ENCODE assay signal across 11 cellular contexts in the genomic region with DNA sequence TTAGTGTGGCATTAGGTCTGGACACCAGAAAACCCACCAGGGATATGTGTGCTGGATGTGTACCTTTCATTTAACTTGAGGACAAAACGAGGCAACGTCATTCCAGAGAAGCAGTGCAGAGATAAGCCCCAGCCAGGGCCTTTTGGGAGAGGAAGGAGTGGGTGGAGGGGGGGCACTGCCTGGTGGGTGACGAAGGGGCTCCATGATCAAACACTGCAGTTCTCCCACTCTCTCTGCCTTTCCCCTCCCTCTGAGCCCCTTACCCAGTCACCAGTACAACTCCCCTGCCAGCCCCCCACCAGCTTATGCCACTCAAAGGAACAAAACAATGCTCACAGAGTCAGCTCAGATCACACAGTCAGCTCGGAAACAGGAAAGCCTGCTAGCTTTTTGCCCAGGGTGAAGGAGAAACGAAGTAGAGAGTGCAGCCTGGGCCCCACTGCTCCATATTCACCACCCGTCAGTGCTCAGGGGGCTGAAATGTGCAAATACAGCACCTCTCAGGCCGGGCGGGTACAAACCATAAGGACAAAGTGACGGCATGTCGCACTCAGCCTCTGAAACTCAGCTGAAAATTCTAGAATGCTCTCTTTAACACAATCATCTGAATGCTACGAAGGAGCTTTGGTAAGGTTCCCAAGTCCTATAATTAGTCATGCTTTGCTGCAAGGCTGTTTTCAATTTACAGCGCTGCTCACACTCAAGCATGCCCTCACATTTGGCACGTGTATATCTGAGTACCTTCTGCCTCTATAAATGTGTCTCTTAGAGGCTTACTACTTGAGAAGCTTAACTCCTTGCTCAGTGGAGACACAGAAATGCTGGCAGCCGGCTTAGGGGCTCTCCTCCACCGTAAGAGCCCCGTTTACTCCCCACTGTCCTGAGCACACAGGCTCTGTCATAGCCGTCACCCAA.
A peak's percentile ranks its signal among the peaks of the same experiment; 100 is the strongest.
DNase-seq lines count a peak whose midpoint lies in the region; ATAC-seq and TF ChIP-seq lines count a peak whose summit lies in the region.
"Had no signal": no experiment of that assay in that cellular context is flagged by ENCODE, and none has a peak within 500 bp of the region (broad histone marks: within the 10 kb centered on the region; RNA-seq: fewer than 3 reads in every experiment).

No MANE protein-coding gene starts in this region.

- no peak overlapping the region for H3K4me3 ChIP-seq in PC-3 (ENCODE audit: low read length)

- no peak overlapping the region for H3K9ac ChIP-seq in PC-3 (ENCODE audit: low read length)

- no peaks in the 10 kb centered on the region for H3K36me3 ChIP-seq in PC-3 (ENCODE audit: low read depth, low read length)

- peaks cover 3% of the 10 kb centered on the region for H3K27me3 Mint-ChIP-seq in activated naive CD8-positive, alpha-beta T cell treated with anti-CD3 and anti-CD28 coated beads, Interleukin-2, amount 50 U/mL, for 24 hours

- H3K27ac ChIP-seq in substantia nigra (ENCODE audit: low read depth, low read length, poor library complexity, severe bottlenecking) (peak overlapping the region; percentile 38), PC-3 (ENCODE audit: low read length) (no peak overlapping the region)

- peak; percentile 23 for DNase-seq in activated CD4-positive, alpha-beta T cell treated with anti-CD3 and anti-CD28 coated beads for 48 hours
- DNase-seq in activated CD4-positive, alpha-beta T cell treated with anti-CD3 and anti-CD28 coated beads for 1 hour: no peak
- DNase-seq in activated naive CD8-positive, alpha-beta T cell treated with anti-CD3 and anti-CD28 coated beads, Interleukin-2, amount 50 U/mL, for 24 hours: peak; percentile 12
- DNase-seq in inferior parietal cortex (ENCODE audit: extremely low spot score) (peak; percentile 25), substantia nigra (lab: John Stamatoyannopoulos, UW) (no peak), NCI-H2107 treated with DMSO at 0.1 percent for 48 hours (lab: John Stamatoyannopoulos, UW; ENCODE audit: unreplicated experiment) (no peak), PC-3 (no peak)
- DNase-seq: ACHN; activated CD4-positive, CD25-positive, alpha-beta regulatory T cell treated with anti-CD3 and anti-CD28 coated beads, Interleukin-2, amount 50 U/mL, for 72 hours; NCI-H510A treated with DMSO at 0.1 percent for 48 hours had no signal

- no peak overlapping the region for H3K4me2 ChIP-seq in PC-3 (ENCODE audit: low read length)

- H3K9me2 ChIP-seq in PC-3 (replicated peaks; ENCODE audit: low read length): no peaks in the 10 kb centered on the region

- peak; percentile 22 for ATAC-seq in activated naive CD8-positive, alpha-beta T cell treated with anti-CD3 and anti-CD28 coated beads, Interleukin-2, amount 50 U/mL, for 24 hours
- no peak for ATAC-seq in GM18517 (IDR thresholded peaks at IDR 0.05; ENCODE audit: unreplicated experiment)
- no peak for ATAC-seq in PC-3

- no peak overlapping the region for H2AFZ ChIP-seq in PC-3 (ENCODE audit: low read length)

- H3K27ac Mint-ChIP-seq in activated naive CD8-positive, alpha-beta T cell treated with anti-CD3 and anti-CD28 coated beads, Interleukin-2, amount 50 U/mL, for 24 hours: peak overlapping the region; percentile 32

- peaks cover 22% of the 10 kb centered on the region for H3K4me1 Mint-ChIP-seq in activated naive CD8-positive, alpha-beta T cell treated with anti-CD3 and anti-CD28 coated beads, Interleukin-2, amount 50 U/mL, for 24 hours

- BruUV-seq in PC-3 (replicated peaks; lab: Mats Ljungman, UMichigan): no TSS peak

- POLR2A ChIA-PET in PC-3 (lab: Charles Lee; ENCODE audit: unreplicated experiment): no interaction called here

- no peaks in the 10 kb centered on the region for H3K9me3 ChIP-seq in PC-3 (ENCODE audit: low read length)

- no peaks in the 10 kb centered on the region for H3K79me2 ChIP-seq in PC-3 (ENCODE audit: low read length)

- no peaks in the 10 kb centered on the region for H3K9me3 Mint-ChIP-seq in activated naive CD8-positive, alpha-beta T cell treated with anti-CD3 and anti-CD28 coated beads, Interleukin-2, amount 50 U/mL, for 24 hours

- no peak for TF ChIP-seq CTCF in PC-3 (conservative IDR thresholded peaks at IDR 0.05; ENCODE audit: low read depth, low read length)

- intact Hi-C loops in PC-3 (cut with micrococcal nuclease): no loop called here

- no peaks in the 10 kb centered on the region for H4K20me1 ChIP-seq in PC-3 (ENCODE audit: low read length)

- CTCF ChIA-PET in PC-3 (lab: Charles Lee): no interaction called here

- no peaks in the 10 kb centered on the region for H3K36me3 Mint-ChIP-seq in activated naive CD8-positive, alpha-beta T cell treated with anti-CD3 and anti-CD28 coated beads, Interleukin-2, amount 50 U/mL, for 24 hours (ENCODE audit: low read depth)

- peaks cover 15% of the 10 kb centered on the region for H3K4me1 ChIP-seq in PC-3 (ENCODE audit: insufficient read depth, low read length)

- no peaks in the 10 kb centered on the region for H3F3A ChIP-seq in PC-3 (ENCODE audit: low read length, unreplicated experiment)

- H3K27me3 ChIP-seq in PC-3 (ENCODE audit: low read length): peaks cover 3% of the 10 kb centered on the region; the same call in 1 of the 2 replicates

- no peak overlapping the region for H3K4me3 Mint-ChIP-seq in activated naive CD8-positive, alpha-beta T cell treated with anti-CD3 and anti-CD28 coated beads, Interleukin-2, amount 50 U/mL, for 24 hours

Comparison
In these comparisons a context has a peak if more than half of its experiments do, and no peak if none do; other contexts are left out.
1. DNase-seq: peak in activated CD4-positive, alpha-beta T cell treated with anti-CD3 and anti-CD28 coated beads for 48 hours (single experiment), activated naive CD8-positive, alpha-beta T cell treated with anti-CD3 and anti-CD28 coated beads, Interleukin-2, amount 50 U/mL, for 24 hours (single experiment) and inferior parietal cortex (single experiment); none in activated CD4-positive, alpha-beta T cell treated with anti-CD3 and anti-CD28 coated beads for 1 hour (single experiment), substantia nigra (0 of 49), NCI-H2107 treated with DMSO at 0.1 percent for 48 hours (single experiment) and PC-3 (single experiment).